In genomic region chr12:46244273-46244672, GRCh38 we compare ENCODE assay signal across 23 cellular contexts. TPM values are rescaled to one million over a fixed set of nuclear protein-coding genes. Genes with fewer than 3 reads are reported as not detected.
DNase-seq lines count a peak whose midpoint lies in the region; ATAC-seq, FAIRE-seq and TF ChIP-seq lines count a peak whose summit lies in the region.
"Had no signal": no experiment of that assay in that cellular context is flagged by ENCODE, and none has a peak within 500 bp of the region (broad histone marks: within the 10 kb centered on the region; RNA-seq: fewer than 3 reads in every experiment).

No MANE protein-coding gene starts in this region.

- H3K4me3 ChIP-seq in neuronal stem cell (ENCODE audit: low read length in 2 of 2) = no peak overlapping the region
- H3K4me3 ChIP-seq: coronary artery, lower lobe of right lung, ovary, right atrium auricular region, stomach, tibial nerve had no signal

- no peak overlapping the region for H3K18ac ChIP-seq in neuronal stem cell (ENCODE audit: low read length)

- no peaks in the 10 kb centered on the region for H3K27me3 Mint-ChIP-seq in activated naive CD4-positive, alpha-beta T cell treated with anti-CD3 and anti-CD28 coated beads for 36 hours (ENCODE audit: low read depth)
- no peaks in the 10 kb centered on the region for H3K27me3 Mint-ChIP-seq in T-cell
- H3K27me3 Mint-ChIP-seq: brain had no signal

- intact Hi-C loops in activated naive CD4-positive, alpha-beta T cell treated with anti-CD3 and anti-CD28 coated beads for 36 hours (cut with micrococcal nuclease) = no loop called here
- intact Hi-C loops in left colon (cut with DNase I, micrococcal nuclease) = no loop called here

- peaks cover 3% of the 10 kb centered on the region for H3K79me1 ChIP-seq in neuronal stem cell (ENCODE audit: low read depth, low read length)

- TF ChIP-seq POLR2A in GM12891 (IDR thresholded peaks at IDR 0.05; ENCODE audit: low read depth, low read length) = no peak
- TF ChIP-seq POLR2A in H54 (IDR thresholded peaks at IDR 0.05; ENCODE audit: low read depth, low read length) = no peak

- no peak overlapping the region for H3K27ac ChIP-seq in neuronal stem cell (replicated peaks; ENCODE audit: low read length)
- H3K27ac ChIP-seq: coronary artery, lower lobe of right lung, ovary, right atrium auricular region, RWPE1, stomach, tibial nerve had no signal

- no peak overlapping the region for H3K9ac ChIP-seq in neuronal stem cell (ENCODE audit: low read depth, low read length, poor library complexity)

- no peak for ATAC-seq in activated naive CD4-positive, alpha-beta T cell treated with anti-CD3 and anti-CD28 coated beads, Interleukin-2, amount 50 U/mL, for 72 hours
- ATAC-seq in T-cell (replicated peaks in 1 of 4) (no peak), left colon (peak; percentile 18)
- ATAC-seq: lower lobe of right lung, SK-N-SH treated with all-trans-retinoic acid at 6 μM for 48 hours had no signal

- peak overlapping the region; percentile 0 for H3K27ac Mint-ChIP-seq in activated naive CD4-positive, alpha-beta T cell treated with anti-CD3 and anti-CD28 coated beads for 36 hours
- no peak overlapping the region for H3K27ac Mint-ChIP-seq in activated naive CD4-positive, alpha-beta T cell treated with anti-CD3 and anti-CD28 coated beads, Interleukin-2, amount 50 U/mL, for 72 hours
- H3K27ac Mint-ChIP-seq in T-cell = peak overlapping the region; percentile 6 to 46
- H3K27ac Mint-ChIP-seq: brain had no signal

- DNase-seq in activated naive CD4-positive, alpha-beta T cell treated with anti-CD3 and anti-CD28 coated beads for 36 hours = no peak
- no peak for DNase-seq in activated naive CD4-positive, alpha-beta T cell treated with anti-CD3 and anti-CD28 coated beads, Interleukin-2, amount 50 U/mL, for 72 hours (ENCODE audit: low spot score in 2 of 2)
- no peak for DNase-seq in GM12891 (ENCODE audit: insufficient read length, low spot score)
- no peak for DNase-seq in T-cell
- no peak for DNase-seq in left colon
- no peak for DNase-seq in NCI-H524 treated with DMSO at 0.1 percent for 48 hours (lab: John Stamatoyannopoulos, UW)
- no peak for DNase-seq in H54 (ENCODE audit: insufficient read length, low spot score)
- no peak for DNase-seq in neuronal stem cell (ENCODE audit: low spot score)
- DNase-seq: Karpas-422; lower lobe of right lung; NCI-H510A treated with DMSO at 0.1 percent for 48 hours; ovary; stimulated activated CD4-positive, alpha-beta T cell treated with anti-CD3 and anti-CD28 coated beads, Interleukin-4, amount 100 ng/mL, for 4 hours; stomach had no signal

- H3K4ac ChIP-seq in neuronal stem cell (ENCODE audit: low read length) = no peak overlapping the region

- no peak overlapping the region for H3K4me2 ChIP-seq in neuronal stem cell (ENCODE audit: insufficient read depth, low read length, poor library complexity, severe bottlenecking)

- peaks cover 14 to 58% of the 10 kb centered on the region in 2 donors for H3K36me3 ChIP-seq in neuronal stem cell (replicated peaks in 1 of 2; ENCODE audit: control insufficient read depth in 2 of 2, insufficient read depth in 2 of 2, low read length in 2 of 2)
- H3K36me3 ChIP-seq: ovary, right atrium auricular region, tibial nerve had no signal

- H3K23ac ChIP-seq in neuronal stem cell (ENCODE audit: low read depth, low read length, poor library complexity) = no peak overlapping the region

- H2BK5ac ChIP-seq in neuronal stem cell (ENCODE audit: low read length) = no peak overlapping the region

- H4K8ac ChIP-seq in neuronal stem cell (ENCODE audit: low read depth, low read length) = no peak overlapping the region

- H3K4me1 Mint-ChIP-seq in activated naive CD4-positive, alpha-beta T cell treated with anti-CD3 and anti-CD28 coated beads for 36 hours (ENCODE audit: low read depth) = peaks cover 84% of the 10 kb centered on the region
- H3K4me1 Mint-ChIP-seq in T-cell = peaks cover 92 to 95% (median 93%) of the 10 kb centered on the region in 3 donors

- H2BK15ac ChIP-seq in neuronal stem cell (ENCODE audit: low read length) = no peak overlapping the region

- no peaks in the 10 kb centered on the region for H3K4me1 ChIP-seq in neuronal stem cell (ENCODE audit: control insufficient read depth in 2 of 2, insufficient read depth in 1 of 2, low read depth in 1 of 2, low read length in 2 of 2)
- H3K4me1 ChIP-seq: lower lobe of right lung, right atrium auricular region, tibial nerve had no signal

- H2BK12ac ChIP-seq in neuronal stem cell (ENCODE audit: low read length) = no peak overlapping the region

- H3K9me3 ChIP-seq in neuronal stem cell (replicated peaks in 1 of 2; ENCODE audit: control insufficient read depth in 2 of 2, insufficient read depth in 1 of 2, low read depth in 1 of 2, low read length in 2 of 2) = peaks cover 12 to 19% of the 10 kb centered on the region in 2 donors
- H3K9me3 ChIP-seq: lower lobe of right lung, ovary, stomach had no signal

- no peak overlapping the region for H2AK5ac ChIP-seq in neuronal stem cell (ENCODE audit: low read depth, low read length)

- POLR2A ChIA-PET in T-cell (lab: Charles Lee) = no interaction called here

- H3K27me3 ChIP-seq in neuronal stem cell (ENCODE audit: control insufficient read depth in 3 of 3, insufficient read depth in 3 of 3, low read depth in 1 of 3, low read length in 3 of 3) = no peaks in the 10 kb centered on the region
- H3K27me3 ChIP-seq: ovary, right atrium auricular region, stomach, tibial nerve had no signal

- H4K91ac ChIP-seq in neuronal stem cell (ENCODE audit: low read depth, low read length, poor library complexity) = no peak overlapping the region

- CTCF ChIA-PET in activated naive CD4-positive, alpha-beta T cell treated with anti-CD3 and anti-CD28 coated beads for 36 hours (lab: Charles Lee) = no interaction called here
- CTCF ChIA-PET in T-cell (lab: Charles Lee) = no interaction called here

- peaks cover 84% of the 10 kb centered on the region for H3K36me3 Mint-ChIP-seq in activated naive CD4-positive, alpha-beta T cell treated with anti-CD3 and anti-CD28 coated beads for 36 hours (ENCODE audit: low read depth)
- H3K36me3 Mint-ChIP-seq in activated naive CD4-positive, alpha-beta T cell treated with anti-CD3 and anti-CD28 coated beads, Interleukin-2, amount 50 U/mL, for 72 hours = peaks cover 46 to 90% of the 10 kb centered on the region in 2 donors
- H3K36me3 Mint-ChIP-seq in T-cell = peaks cover 76% of the 10 kb centered on the region

- no peak overlapping the region for H2BK120ac ChIP-seq in neuronal stem cell (ENCODE audit: low read depth, low read length)

- H3K14ac ChIP-seq in neuronal stem cell (ENCODE audit: low read length) = no peak overlapping the region

- FAIRE-seq in GM12891 (lab: Jason Lieb, UNC) = no peak
- FAIRE-seq in H54 (lab: Jason Lieb, UNC) = no peak
- FAIRE-seq: endometrium, keratinocyte had no signal

- H3K4me3 Mint-ChIP-seq in activated naive CD4-positive, alpha-beta T cell treated with anti-CD3 and anti-CD28 coated beads for 36 hours = no peak overlapping the region
- H3K4me3 Mint-ChIP-seq in T-cell = peak overlapping the region in 1 of 3 donors; percentile 28
- H3K4me3 Mint-ChIP-seq: activated T-helper 1 cell treated with anti-CD3 and anti-CD28 coated beads, Interleukin-12 subunit alpha, Interleukin-12 subunit beta, Interleukin-2, Interleukin-4 antibody, amounts not matched to agents 30 ng/mL and 10 ng/mL and 1 ng/mL, durations not matched to agents 14 hours and 24 hours and 36 hours; brain had no signal

- H2AFZ ChIP-seq in neuronal stem cell (ENCODE audit: low read length) = no peak overlapping the region

- peaks cover 14% of the 10 kb centered on the region for H3K9me3 Mint-ChIP-seq in activated naive CD4-positive, alpha-beta T cell treated with anti-CD3 and anti-CD28 coated beads for 36 hours
- H3K9me3 Mint-ChIP-seq in activated naive CD4-positive, alpha-beta T cell treated with anti-CD3 and anti-CD28 coated beads, Interleukin-2, amount 50 U/mL, for 72 hours = peaks cover 7 to 24% of the 10 kb centered on the region in 2 donors
- peaks cover 14 to 19% (median 17%) of the 10 kb centered on the region in 3 donors for H3K9me3 Mint-ChIP-seq in T-cell

TF ChIP-seq in GM12891, 5 proteins besides CTCF, POLR2A, EP300 and RAD21:
- TF ChIP-seq POLR2AphosphoS5 (IDR thresholded peaks at IDR 0.05; ENCODE audit: low read depth, low read length) (peak; percentile 33; the same call in 1 of the 2 replicates), SPI1 (IDR thresholded peaks at IDR 0.05; ENCODE audit: low read depth, low read length) (no peak), POU2F2 (IDR thresholded peaks at IDR 0.05; ENCODE audit: low read depth, low read length) (no peak)
TF ChIP-seq in GM12891: peak in this region for 1.

RNA-seq across cellular contexts. Expression of gene SLC38A1, which starts 24.6 kb away (rescaled TPM):
- total RNA-seq in activated naive CD4-positive, alpha-beta T cell treated with anti-CD3 and anti-CD28 coated beads for 36 hours = 100 to 1,000 TPM; 105 to 110 TPM
- total RNA-seq in activated naive CD4-positive, alpha-beta T cell treated with anti-CD3 and anti-CD28 coated beads, Interleukin-2, amount 50 U/mL, for 72 hours = 100 to 1,000 TPM; 146 to 177 TPM
- 43.1 TPM for polyA plus RNA-seq in GM12891 (2012; ENCODE audit: low read depth, missing spikeins)
- total RNA-seq in T-cell = 100 to 1,000 TPM; 273 to 321 (median 286) TPM
- 100 to 1,000 TPM; 126 to 149 TPM for total RNA-seq in left colon
- 73.9 TPM for polyA plus RNA-seq in neuronal stem cell (2013, experiment 1 of 2)
- 75.7 TPM for polyA plus RNA-seq in neuronal stem cell (2013, experiment 2 of 2)

Comparison
In these comparisons a context has a peak if more than half of its experiments do, and no peak if none do; other contexts are left out.
1. H3K27ac Mint-ChIP-seq: peak in activated naive CD4-positive, alpha-beta T cell treated with anti-CD3 and anti-CD28 coated beads for 36 hours (single experiment) and T-cell (2 of 2); none in activated naive CD4-positive, alpha-beta T cell treated with anti-CD3 and anti-CD28 coated beads, Interleukin-2, amount 50 U/mL, for 72 hours (0 of 2).